ENCODE assay signal across 12 cellular contexts in genomic region chr9:115234094-115234493, GRCh38.
DNase-seq lines count a peak whose midpoint lies in the region; ATAC-seq and TF ChIP-seq lines count a peak whose summit lies in the region.
"Had no signal": no experiment of that assay in that cellular context is flagged by ENCODE, and none has a peak within 500 bp of the region (broad histone marks: within the 10 kb centered on the region; RNA-seq: fewer than 3 reads in every experiment).

No MANE protein-coding gene starts in this region.

- H3K23ac ChIP-seq in trophoblast cell (ENCODE audit: low read length), result no peak overlapping the region

- H2BK120ac ChIP-seq in trophoblast cell (ENCODE audit: insufficient read depth, low read length, poor library complexity), result no peak overlapping the region

- H3K4me3 Mint-ChIP-seq in activated T-helper 1 cell treated with anti-CD3 and anti-CD28 coated beads, Interleukin-12 subunit alpha, Interleukin-12 subunit beta, Interleukin-2, Interleukin-4 antibody, amounts not matched to agents 30 ng/mL and 10 ng/mL and 1 ng/mL, durations not matched to agents 14 hours and 24 hours and 36 hours, result no peak overlapping the region

- H3K18ac ChIP-seq in trophoblast cell (ENCODE audit: low read length), result no peak overlapping the region

- DNase-seq in astrocyte of the spinal cord (ENCODE audit: low read depth, low spot score) (peak; percentile 89), trophoblast cell (peak; percentile 48 to 56), head of caudate nucleus (no peak), right cardiac atrium (no peak)
- DNase-seq in effector CD4-positive, alpha-beta T cell, result no peak
- no peak for DNase-seq in activated T-helper 1 cell treated with anti-CD3 and anti-CD28 coated beads, Interleukin-12 subunit alpha, Interleukin-12 subunit beta, Interleukin-2, Interleukin-4 antibody, amounts not matched to agents 30 ng/mL and 10 ng/mL and 1 ng/mL, durations not matched to agents 14 hours and 24 hours and 36 hours (ENCODE audit: low spot score)
- DNase-seq: activated CD4-positive, alpha-beta T cell treated with anti-CD3 and anti-CD28 coated beads for 1 hour; NCI-H1417; stimulated activated naive CD8-positive, alpha-beta T cell treated with anti-CD3 and anti-CD28 coated beads, Interleukin-15, Interleukin-2, amounts not matched to agents 100 U/mL and 50 U/mL, for 24 hours had no signal

- H2BK5ac ChIP-seq in trophoblast cell (ENCODE audit: low read depth, low read length, poor library complexity), result no peak overlapping the region

- H3K27ac ChIP-seq in trophoblast cell (ENCODE audit: low read depth, low read length) (no peak overlapping the region), right cardiac atrium (ENCODE audit: low read length) (no peak overlapping the region)
- H3K27ac ChIP-seq: parathyroid adenoma had no signal

- ATAC-seq in GM18907 (IDR thresholded peaks at IDR 0.05; ENCODE audit: unreplicated experiment) (peak; percentile 97), HG03378 (IDR thresholded peaks at IDR 0.05; ENCODE audit: unreplicated experiment) (peak; percentile 82), right cardiac atrium (no peak)
- ATAC-seq: stimulated activated naive CD8-positive, alpha-beta T cell treated with anti-CD3 and anti-CD28 coated beads, Interleukin-15, Interleukin-2, amounts not matched to agents 100 U/mL and 50 U/mL, for 24 hours had no signal

- H3K36me3 Mint-ChIP-seq in activated T-helper 1 cell treated with anti-CD3 and anti-CD28 coated beads, Interleukin-12 subunit alpha, Interleukin-12 subunit beta, Interleukin-2, Interleukin-4 antibody, amounts not matched to agents 30 ng/mL and 10 ng/mL and 1 ng/mL, durations not matched to agents 14 hours and 24 hours and 36 hours (ENCODE audit: low read depth), result no peaks in the 10 kb centered on the region

- no peak for TF ChIP-seq CTCF in astrocyte of the spinal cord (IDR thresholded peaks at IDR 0.05; ENCODE audit: low read depth, low read length)

- no peaks in the 10 kb centered on the region for H3K4me1 Mint-ChIP-seq in activated T-helper 1 cell treated with anti-CD3 and anti-CD28 coated beads, Interleukin-12 subunit alpha, Interleukin-12 subunit beta, Interleukin-2, Interleukin-4 antibody, amounts not matched to agents 30 ng/mL and 10 ng/mL and 1 ng/mL, durations not matched to agents 14 hours and 24 hours and 36 hours (ENCODE audit: low read depth)

- no peaks in the 10 kb centered on the region for H3K79me2 ChIP-seq in trophoblast cell (ENCODE audit: control insufficient read depth, insufficient read depth, low read length, poor library complexity)
- H3K79me2 ChIP-seq: parathyroid adenoma had no signal

- no peaks in the 10 kb centered on the region for H3K9me3 Mint-ChIP-seq in activated T-helper 1 cell treated with anti-CD3 and anti-CD28 coated beads, Interleukin-12 subunit alpha, Interleukin-12 subunit beta, Interleukin-2, Interleukin-4 antibody, amounts not matched to agents 30 ng/mL and 10 ng/mL and 1 ng/mL, durations not matched to agents 14 hours and 24 hours and 36 hours

- H3K9me3 ChIP-seq in trophoblast cell (ENCODE audit: insufficient read depth, low read depth, low read length), result no peaks in the 10 kb centered on the region
- H3K9me3 ChIP-seq in right cardiac atrium (ENCODE audit: control insufficient read depth, low read length), result no peaks in the 10 kb centered on the region

- H3K36me3 ChIP-seq in trophoblast cell (ENCODE audit: control insufficient read depth in 1 of 2, insufficient read depth in 2 of 2, low read length in 2 of 2), result no peaks in the 10 kb centered on the region

- intact Hi-C loops in head of caudate nucleus (cut with DNase I) (no loop called here), right cardiac atrium (cut with DNase I) (no loop called here)
- intact Hi-C loops in activated T-helper 1 cell treated with anti-CD3 and anti-CD28 coated beads, Interleukin-12 subunit alpha, Interleukin-12 subunit beta, Interleukin-2, Interleukin-4 antibody, amounts not matched to agents 30 ng/mL and 10 ng/mL and 1 ng/mL, durations not matched to agents 14 hours and 24 hours and 36 hours (cut with micrococcal nuclease), result no loop called here

- H3K4me3 ChIP-seq in astrocyte of the spinal cord (ENCODE audit: low read depth, low read length) (no peak overlapping the region), trophoblast cell (ENCODE audit: low read depth, low read length) (no peak overlapping the region), right cardiac atrium (ENCODE audit: low read length) (no peak overlapping the region)

- WGBS in trophoblast cell (ENCODE audit: extremely low coverage, insufficient coverage, insufficient read length), result no CpG with 5 or more reads among the region's 2 CpGs
- 62% methylated on average over 2 of the region's 2 CpGs for WGBS in right cardiac atrium

- H2BK12ac ChIP-seq in trophoblast cell (ENCODE audit: low read length), result peak overlapping the region; percentile 68

- H3K27me3 ChIP-seq in trophoblast cell (ENCODE audit: insufficient read depth, low read length) (no peaks in the 10 kb centered on the region), right cardiac atrium (ENCODE audit: control insufficient read depth, insufficient read depth) (no peaks in the 10 kb centered on the region)

- no peak overlapping the region for H4K12ac ChIP-seq in trophoblast cell (ENCODE audit: low read depth, low read length)

- no peak overlapping the region for H3K9ac ChIP-seq in trophoblast cell (ENCODE audit: low read length)
- H3K9ac ChIP-seq: parathyroid adenoma had no signal

- no peak overlapping the region for H2AK5ac ChIP-seq in trophoblast cell (ENCODE audit: low read length)

- H4K8ac ChIP-seq in trophoblast cell (ENCODE audit: low read depth, low read length), result no peak overlapping the region

- no peak overlapping the region for H2AFZ ChIP-seq in trophoblast cell (ENCODE audit: insufficient read depth, low read length, poor library complexity)
- H2AFZ ChIP-seq: parathyroid adenoma had no signal

- H3K14ac ChIP-seq in trophoblast cell (ENCODE audit: low read length), result no peak overlapping the region

- peaks cover 3% of the 10 kb centered on the region for H3K79me1 ChIP-seq in trophoblast cell (ENCODE audit: low read length)

- H3K4ac ChIP-seq in trophoblast cell (ENCODE audit: low read depth, low read length), result no peak overlapping the region

- H3K4me2 ChIP-seq in trophoblast cell (ENCODE audit: low read length), result no peak overlapping the region

- peaks cover 10 to 14% of the 10 kb centered on the region in 2 experiments for H3K4me1 ChIP-seq in trophoblast cell (ENCODE audit: control insufficient read depth in 1 of 2, insufficient read depth in 2 of 2, low read length in 2 of 2)
- no peaks in the 10 kb centered on the region for H3K4me1 ChIP-seq in right cardiac atrium (ENCODE audit: control insufficient read depth, insufficient read depth, low read length)
- H3K4me1 ChIP-seq: parathyroid adenoma had no signal

- peaks cover 28% of the 10 kb centered on the region for H3K27me3 Mint-ChIP-seq in activated T-helper 1 cell treated with anti-CD3 and anti-CD28 coated beads, Interleukin-12 subunit alpha, Interleukin-12 subunit beta, Interleukin-2, Interleukin-4 antibody, amounts not matched to agents 30 ng/mL and 10 ng/mL and 1 ng/mL, durations not matched to agents 14 hours and 24 hours and 36 hours (ENCODE audit: insufficient read depth)

- in situ Hi-C loops in astrocyte of the spinal cord (cut with HindIII; ENCODE audit: low sequenced_read_pairs), result no loop called here

- H4K91ac ChIP-seq in trophoblast cell (ENCODE audit: low read depth, low read length), result peak overlapping the region; percentile 48

- H3K27ac Mint-ChIP-seq in activated T-helper 1 cell treated with anti-CD3 and anti-CD28 coated beads, Interleukin-12 subunit alpha, Interleukin-12 subunit beta, Interleukin-2, Interleukin-4 antibody, amounts not matched to agents 30 ng/mL and 10 ng/mL and 1 ng/mL, durations not matched to agents 14 hours and 24 hours and 36 hours, result no peak overlapping the region

Comparison
In these comparisons a context has a peak if more than half of its experiments do, and no peak if none do; other contexts are left out.
1. ATAC-seq: peak in GM18907 (single experiment) and HG03378 (single experiment); none in right cardiac atrium (0 of 2).
2. DNase-seq: peak in astrocyte of the spinal cord (single experiment) and trophoblast cell (2 of 2); none in effector CD4-positive, alpha-beta T cell (single experiment), head of caudate nucleus (0 of 42), activated T-helper 1 cell treated with anti-CD3 and anti-CD28 coated beads, Interleukin-12 subunit alpha, Interleukin-12 subunit beta, Interleukin-2, Interleukin-4 antibody, amounts not matched to agents 30 ng/mL and 10 ng/mL and 1 ng/mL, durations not matched to agents 14 hours and 24 hours and 36 hours (single experiment) and right cardiac atrium (0 of 3).